Comparison of ENCODE assay signal across 2 cellular contexts in the genomic region with DNA sequence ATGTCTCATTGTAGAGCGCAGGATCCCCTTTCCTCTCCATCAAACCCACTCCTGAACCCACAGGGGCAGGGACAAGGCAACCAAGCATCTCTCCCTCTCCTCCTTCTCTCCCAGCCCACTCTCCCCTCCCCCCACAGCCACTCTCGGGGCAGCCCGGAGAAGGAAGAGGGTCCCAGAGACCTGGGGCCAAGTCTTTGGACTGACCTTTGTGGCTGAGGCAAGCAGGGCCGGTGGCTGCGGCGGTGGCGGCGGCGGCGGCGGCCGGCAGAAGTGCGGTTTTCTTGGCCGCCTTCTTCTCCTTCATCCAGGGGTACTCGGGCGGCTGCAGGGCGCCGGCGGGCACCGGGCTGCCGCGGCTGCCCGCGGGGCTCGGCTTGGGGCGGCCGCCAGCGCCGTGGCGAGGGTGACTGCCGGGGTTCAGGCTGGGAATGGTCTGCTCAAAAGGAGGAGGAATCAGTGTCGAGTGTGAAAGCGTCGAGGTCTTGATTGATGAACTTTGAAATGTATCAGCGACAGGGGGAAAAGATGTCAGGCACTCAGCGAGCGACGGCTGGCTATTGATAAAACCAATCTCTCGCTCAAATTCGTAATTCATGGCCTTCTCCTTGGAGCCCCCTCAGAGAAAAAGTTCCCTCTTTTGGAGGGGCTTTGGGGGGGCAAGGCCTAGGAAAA.
TF ChIP-seq lines count a peak whose summit lies in the region.

No MANE protein-coding gene starts in this region.

TF ChIP-seq in SK-N-SH, 30 proteins besides CTCF, POLR2A, EP300 and RAD21 (continued from another document):
- TF ChIP-seq, protein P1, sequence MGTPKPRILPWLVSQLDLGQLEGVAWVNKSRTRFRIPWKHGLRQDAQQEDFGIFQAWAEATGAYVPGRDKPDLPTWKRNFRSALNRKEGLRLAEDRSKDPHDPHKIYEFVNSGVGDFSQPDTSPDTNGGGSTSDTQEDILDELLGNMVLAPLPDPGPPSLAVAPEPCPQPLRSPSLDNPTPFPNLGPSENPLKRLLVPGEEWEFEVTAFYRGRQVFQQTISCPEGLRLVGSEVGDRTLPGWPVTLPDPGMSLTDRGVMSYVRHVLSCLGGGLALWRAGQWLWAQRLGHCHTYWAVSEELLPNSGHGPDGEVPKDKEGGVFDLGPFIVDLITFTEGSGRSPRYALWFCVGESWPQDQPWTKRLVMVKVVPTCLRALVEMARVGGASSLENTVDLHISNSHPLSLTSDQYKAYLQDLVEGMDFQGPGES (IDR thresholded peaks at IDR 0.05; ENCODE audit: low read depth, low read length), result no peak

TF ChIP-seq in SK-N-SH treated with all-trans-retinoic acid at 6 μM for 48 hours, 23 proteins besides CTCF, POLR2A, EP300 and RAD21 (continued from another document):
- no peak for TF ChIP-seq ESRRG (CRISPR knock-in tag; IDR thresholded peaks at IDR 0.05)
- no peak for TF ChIP-seq CSRNP3 (CRISPR knock-in tag; IDR thresholded peaks at IDR 0.05)
- TF ChIP-seq, protein P2, sequence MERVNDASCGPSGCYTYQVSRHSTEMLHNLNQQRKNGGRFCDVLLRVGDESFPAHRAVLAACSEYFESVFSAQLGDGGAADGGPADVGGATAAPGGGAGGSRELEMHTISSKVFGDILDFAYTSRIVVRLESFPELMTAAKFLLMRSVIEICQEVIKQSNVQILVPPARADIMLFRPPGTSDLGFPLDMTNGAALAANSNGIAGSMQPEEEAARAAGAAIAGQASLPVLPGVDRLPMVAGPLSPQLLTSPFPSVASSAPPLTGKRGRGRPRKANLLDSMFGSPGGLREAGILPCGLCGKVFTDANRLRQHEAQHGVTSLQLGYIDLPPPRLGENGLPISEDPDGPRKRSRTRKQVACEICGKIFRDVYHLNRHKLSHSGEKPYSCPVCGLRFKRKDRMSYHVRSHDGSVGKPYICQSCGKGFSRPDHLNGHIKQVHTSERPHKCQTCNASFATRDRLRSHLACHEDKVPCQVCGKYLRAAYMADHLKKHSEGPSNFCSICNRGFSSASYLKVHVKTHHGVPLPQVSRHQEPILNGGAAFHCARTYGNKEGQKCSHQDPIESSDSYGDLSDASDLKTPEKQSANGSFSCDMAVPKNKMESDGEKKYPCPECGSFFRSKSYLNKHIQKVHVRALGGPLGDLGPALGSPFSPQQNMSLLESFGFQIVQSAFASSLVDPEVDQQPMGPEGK (CRISPR knock-in tag; IDR thresholded peaks at IDR 0.05; ENCODE audit: borderline replicate concordance), result no peak
- TF ChIP-seq TSHZ2 (CRISPR knock-in tag; IDR thresholded peaks at IDR 0.05), result no peak
- no peak for TF ChIP-seq ZNF70 (CRISPR knock-in tag; IDR thresholded peaks at IDR 0.05)
- TF ChIP-seq CREB5 (CRISPR knock-in tag; IDR thresholded peaks at IDR 0.05; ENCODE audit: low read depth), result no peak
- no peak for TF ChIP-seq GLIS3 (CRISPR knock-in tag; IDR thresholded peaks at IDR 0.05)
- no peak for TF ChIP-seq CSDC2 (CRISPR knock-in tag; IDR thresholded peaks at IDR 0.05)
- TF ChIP-seq ZNF565 (CRISPR knock-in tag; conservative IDR thresholded peaks at IDR 0.05; ENCODE audit: low read depth), result no peak
- no peak for TF ChIP-seq ISL1 (CRISPR knock-in tag; IDR thresholded peaks at IDR 0.05)
